In the genomic region with DNA sequence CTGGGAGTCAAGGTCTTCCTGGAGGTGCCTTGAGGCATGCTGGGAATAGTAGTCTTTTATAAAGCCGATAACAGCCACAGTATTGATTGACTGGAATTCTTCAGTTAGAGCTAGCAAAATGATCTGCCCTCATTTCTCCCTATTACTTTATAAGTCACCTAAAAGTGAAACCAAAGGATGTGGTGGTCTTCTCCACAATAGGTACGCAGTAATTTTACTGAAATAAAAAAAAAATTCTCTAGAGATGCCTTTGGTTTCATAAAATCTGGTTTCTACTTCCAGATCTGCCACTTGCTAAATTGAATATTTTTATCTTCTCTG, we compare ENCODE assay signal across 8 cellular contexts. TPM values are rescaled to one million over a fixed set of nuclear protein-coding genes. Genes with fewer than 3 reads are reported as not detected.
DNase-seq lines count a peak whose midpoint lies in the region; TF ChIP-seq lines count a peak whose summit lies in the region.

No MANE protein-coding gene starts in this region.

- peaks cover 5% of the 10 kb centered on the region for H3K4me1 ChIP-seq in CD4-positive, alpha-beta memory T cell (ENCODE audit: insufficient read depth, low read length)
- H3K4me1 ChIP-seq in OCI-LY7 (ENCODE audit: insufficient read depth, low read length, poor library complexity, severe bottlenecking) (peaks cover 31% of the 10 kb centered on the region), endodermal cell (ENCODE audit: control insufficient read depth, insufficient read depth, low read length) (no peaks in the 10 kb centered on the region), osteoblast (ENCODE audit: insufficient read depth, low read length) (peaks cover 23% of the 10 kb centered on the region)

- H3K36me3 ChIP-seq in CD4-positive, alpha-beta memory T cell (ENCODE audit: insufficient read depth, low read length) = no peaks in the 10 kb centered on the region
- H3K36me3 ChIP-seq in OCI-LY7 (ENCODE audit: insufficient read depth, low read length) (peaks cover 30% of the 10 kb centered on the region), endodermal cell (ENCODE audit: control insufficient read depth, insufficient read depth, low read length) (peaks cover 13% of the 10 kb centered on the region), osteoblast (ENCODE audit: insufficient read depth, low read length) (no peaks in the 10 kb centered on the region)

- H3K79me2 ChIP-seq in OCI-LY7 (ENCODE audit: insufficient read depth, low read depth, low read length) = peaks cover 44% of the 10 kb centered on the region
- H3K79me2 ChIP-seq in osteoblast (ENCODE audit: insufficient read depth, low read length) = peaks cover 20% of the 10 kb centered on the region

- peak overlapping the region; percentile 83 to 87 for H3K4me3 ChIP-seq in CD4-positive, alpha-beta memory T cell (ENCODE audit: low read length in 2 of 2)
- H3K4me3 ChIP-seq in OCI-LY7 (ENCODE audit: low read depth, low read length, poor library complexity, severe bottlenecking) (peak overlapping the region; percentile 83), endodermal cell (ENCODE audit: low read length) (no peak overlapping the region), osteoblast (ENCODE audit: insufficient read depth, low read length) (peak overlapping the region; percentile 79)

- no peak for DNase-seq in CD4-positive, alpha-beta memory T cell
- DNase-seq in OCI-LY7 (ENCODE audit: low spot score) (no peak), endodermal cell (no peak), osteoblast (ENCODE audit: insufficient read length, low spot score, missing footprints) (no peak), H4 (ENCODE audit: low spot score) (no peak), NCI-H1417 treated with DMSO at 0.1 percent for 48 hours (lab: John Stamatoyannopoulos, UW) (no peak), AG08396 (ENCODE audit: low spot score) (no peak), nucleus accumbens (lab: John Stamatoyannopoulos, UW) (no peak)

- H3K27me3 ChIP-seq in CD4-positive, alpha-beta memory T cell (ENCODE audit: insufficient read depth, low read length) = no peaks in the 10 kb centered on the region
- H3K27me3 ChIP-seq in endodermal cell (ENCODE audit: control insufficient read depth, insufficient read depth, low read length, poor library complexity, severe bottlenecking) = no peaks in the 10 kb centered on the region
- no peaks in the 10 kb centered on the region for H3K27me3 ChIP-seq in osteoblast (ENCODE audit: insufficient read depth, low read length)

- no TSS peak for BruUV-seq in OCI-LY7 (replicated peaks; lab: Mats Ljungman, UMichigan)

- no peaks in the 10 kb centered on the region for H3K9me2 ChIP-seq in OCI-LY7 (ENCODE audit: insufficient read depth, low read length)

- H3K27ac Mint-ChIP-seq in CD4-positive, alpha-beta memory T cell = peak overlapping the region; percentile 97 to 99 (median 98)
- no peak overlapping the region for H3K27ac Mint-ChIP-seq in endodermal cell

- H3K4me1 Mint-ChIP-seq in CD4-positive, alpha-beta memory T cell = peaks cover 15 to 38% (median 23%) of the 10 kb centered on the region in 4 donors
- peaks cover 5% of the 10 kb centered on the region for H3K4me1 Mint-ChIP-seq in endodermal cell

- H4K20me1 ChIP-seq in OCI-LY7 (ENCODE audit: insufficient read depth, low read length) = peaks cover 17% of the 10 kb centered on the region
- H4K20me1 ChIP-seq in osteoblast (ENCODE audit: insufficient read depth, low read length) = no peaks in the 10 kb centered on the region

- peaks cover 0 to 10% (median 8%) of the 10 kb centered on the region in 8 donors for H3K9me3 Mint-ChIP-seq in CD4-positive, alpha-beta memory T cell
- H3K9me3 Mint-ChIP-seq in endodermal cell = peaks cover 17% of the 10 kb centered on the region

- CTCF ChIA-PET in CD4-positive, alpha-beta memory T cell (lab: Charles Lee; ENCODE audit: partially characterized antibody) = interaction anchor here (0.9 to 1.3 kb wide), 3 partner anchors 12 to 107 kb away, joined by 3 to 5 read pairs (median 3); partner anchors contain the start of genes IFT25 and LRRC42
- CTCF ChIA-PET in OCI-LY7 (lab: Charles Lee; ENCODE audit: unreplicated experiment) = no interaction called here

- H2AFZ ChIP-seq in OCI-LY7 (ENCODE audit: low read length) = peak overlapping the region; percentile 95
- peak overlapping the region; percentile 93 for H2AFZ ChIP-seq in osteoblast (ENCODE audit: low read length)

- no peak for TF ChIP-seq CTCF in OCI-LY7 (conservative IDR thresholded peaks at IDR 0.05; ENCODE audit: low read length)
- no peak for TF ChIP-seq CTCF in endodermal cell (conservative IDR thresholded peaks at IDR 0.05)
- TF ChIP-seq CTCF in osteoblast (IDR thresholded peaks at IDR 0.05; ENCODE audit: extremely low read depth, low read depth, low read length) = no peak

- intact Hi-C loops in CD4-positive, alpha-beta memory T cell (cut with micrococcal nuclease) = loop anchor here (1.0 to 10.0 kb wide), 7 partner anchors 51 to 926 kb away; partner anchors contain the start of genes LRRC42, MAGOH, PARS2 and SSBP3
- intact Hi-C loops in OCI-LY7 (cut with micrococcal nuclease; ENCODE audit: unreplicated experiment) = loop anchor here (1.0 to 10.0 kb wide), 3 partner anchors 108 to 1784 kb away; partner anchors contain the start of genes BTF3L4, LRRC42, TCEANC2 and TMEM59

- H3K27ac ChIP-seq in CD4-positive, alpha-beta memory T cell (ENCODE audit: low read depth, low read length) = peak overlapping the region; percentile 95
- H3K27ac ChIP-seq in OCI-LY7 (ENCODE audit: low read depth, low read length, poor library complexity, severe bottlenecking) (peak overlapping the region; percentile 83), endodermal cell (ENCODE audit: low read depth, low read length) (peak overlapping the region; percentile 98), osteoblast (ENCODE audit: low read depth, low read length) (peak overlapping the region; percentile 79)

- peaks cover 0 to 14% of the 10 kb centered on the region in 2 donors for H3K36me3 Mint-ChIP-seq in CD4-positive, alpha-beta memory T cell
- H3K36me3 Mint-ChIP-seq in endodermal cell (ENCODE audit: low read depth) = peaks cover 18% of the 10 kb centered on the region

- peaks cover 0 to 3% of the 10 kb centered on the region in 2 donors for H3K9me3 ChIP-seq in CD4-positive, alpha-beta memory T cell (ENCODE audit: control insufficient read depth in 1 of 2, low read length in 2 of 2)
- H3K9me3 ChIP-seq in OCI-LY7 (ENCODE audit: low read length) (peaks cover 14% of the 10 kb centered on the region; the same call in 1 of the 2 replicates), endodermal cell (ENCODE audit: control insufficient read depth, low read length) (peaks cover 14% of the 10 kb centered on the region), osteoblast (ENCODE audit: low read depth, low read length) (no peaks in the 10 kb centered on the region)

- H3K4me2 ChIP-seq in OCI-LY7 (ENCODE audit: low read length) = peak overlapping the region; percentile 89
- peak overlapping the region; percentile 95 for H3K4me2 ChIP-seq in osteoblast (ENCODE audit: insufficient read depth, low read length)

- H3K27me3 Mint-ChIP-seq in CD4-positive, alpha-beta memory T cell = peaks cover 0 to 2% of the 10 kb centered on the region in 2 donors
- H3K27me3 Mint-ChIP-seq in endodermal cell (ENCODE audit: insufficient read depth) = peaks cover 2% of the 10 kb centered on the region

- H3K9ac ChIP-seq in endodermal cell (ENCODE audit: extremely low read depth, low read length, poor library complexity, severe bottlenecking) = no peak overlapping the region

- POLR2A ChIA-PET in CD4-positive, alpha-beta memory T cell (lab: Charles Lee; ENCODE audit: partially characterized antibody) = interaction anchor here (1.0 to 2.1 kb wide), 7 partner anchors 11 to 214 kb away, joined by 3 to 18 read pairs (median 4); partner anchors contain the start of genes IFT25, LRRC42, TCEANC2 and TMEM59
- POLR2A ChIA-PET in OCI-LY7 (lab: Charles Lee) = interaction anchor here (1.0 kb wide), 1 partner anchor 22 kb away, joined by 3 read pairs; no protein-coding TSS in a partner anchor

- 23 to 71% methylated on average over 1 to 2 of the region's 2 CpGs for WGBS in endodermal cell (ENCODE audit: insufficient coverage in 1 of 2, insufficient read length in 1 of 2), 2 experiments

- peak overlapping the region; percentile 91 to 99 (median 98) for H3K4me3 Mint-ChIP-seq in CD4-positive, alpha-beta memory T cell
- H3K4me3 Mint-ChIP-seq in endodermal cell = peak overlapping the region; percentile 99

RNA-seq across cellular contexts. Expression of gene NDC1, which starts 0.5 kb away (rescaled TPM):
- total RNA-seq in CD4-positive, alpha-beta memory T cell = 10 to 100 TPM; 10.9 to 11.0 TPM
- 1 to 10 TPM; 4.4 to 7.8 TPM for polyA plus RNA-seq in CD4-positive, alpha-beta memory T cell
- total RNA-seq in OCI-LY7 (2014; rRNA removed; shearing (Covaris generic)) = 40.0 and 51.8 TPM in 2 replicates
- total RNA-seq in OCI-LY7 (2022) = 61.8 and 71.5 TPM in 2 replicates
- 10 to 100 TPM; 32.4 to 38.7 TPM for total RNA-seq in endodermal cell
- 43.5 TPM for polyA plus RNA-seq in endodermal cell (2013, experiment 1 of 2)
- polyA plus RNA-seq in endodermal cell (2013, experiment 2 of 2) = 40.2 TPM
- total RNA-seq in osteoblast = 12.7 and 14.7 TPM in 2 replicates
- 72.1 and 89.1 TPM in 2 replicates for total RNA-seq in H4 (2014; rRNA removed; shearing (Covaris generic))

RNA-seq across cellular contexts. Expression of gene YIPF1, which starts 51.0 kb away (rescaled TPM):
- 10 to 100 TPM; 14.8 to 15.2 TPM for total RNA-seq in CD4-positive, alpha-beta memory T cell
- 10 to 100 TPM; 25.2 to 30.5 TPM for polyA plus RNA-seq in CD4-positive, alpha-beta memory T cell
- total RNA-seq in OCI-LY7 (2014; rRNA removed; shearing (Covaris generic)) = 13.7 and 16.7 TPM in 2 replicates
- total RNA-seq in OCI-LY7 (2022) = 15.0 and 23.8 TPM in 2 replicates
- 10 to 100 TPM; 32.7 to 32.8 TPM for total RNA-seq in endodermal cell
- polyA plus RNA-seq in endodermal cell (2013, experiment 1 of 2) = 33.6 TPM
- 29.1 TPM for polyA plus RNA-seq in endodermal cell (2013, experiment 2 of 2)
- 22.4 and 23.2 TPM in 2 replicates for total RNA-seq in osteoblast
- 45.0 and 53.8 TPM in 2 replicates for total RNA-seq in H4 (2014; rRNA removed; shearing (Covaris generic))

RNA-seq across cellular contexts. Expression of gene DIO1, which starts 55.4 kb away (rescaled TPM):
- not detected for total RNA-seq in CD4-positive, alpha-beta memory T cell
- polyA plus RNA-seq in CD4-positive, alpha-beta memory T cell = not detected
- total RNA-seq in OCI-LY7 (2014; rRNA removed; shearing (Covaris generic)) = not detected in 2 replicates
- total RNA-seq in OCI-LY7 (2022) = not detected in 2 replicates
- not detected for total RNA-seq in endodermal cell
- polyA plus RNA-seq in endodermal cell (2013, experiment 1 of 2) = not detected
- polyA plus RNA-seq in endodermal cell (2013, experiment 2 of 2) = not detected
- not detected in 2 replicates for total RNA-seq in osteoblast
- total RNA-seq in H4 (2014; rRNA removed; shearing (Covaris generic)) = not detected in 2 replicates
